In genomic region chr2:229921892-229922448, GRCh38 we compare ENCODE assay signal across 1 cellular context.
A peak's percentile ranks its signal among the peaks of the same experiment; 100 is the strongest.
TF ChIP-seq lines count a peak whose summit lies in the region.

TSS of gene TRIP12 (minus strand) at chr2:229922009. CDS start at chr2:229880079, 41,930 bp downstream.

TF ChIP-seq in HepG2, 621 proteins besides CTCF, POLR2A, EP300 and RAD21 (continued from another document and continues in another):
- TF ChIP-seq ZBTB44 (CRISPR knock-in tag; IDR thresholded peaks at IDR 0.05): 0 out of 2 replicates have a peak, but pooled peaks have one; percentile 79
- TF ChIP-seq GPN1 (CRISPR knock-in tag; IDR thresholded peaks at IDR 0.05; ENCODE audit: borderline replicate concordance): no peak
- TF ChIP-seq ZNF292 (CRISPR knock-in tag; IDR thresholded peaks at IDR 0.05; ENCODE audit: borderline replicate concordance, low read depth): no peak
- no peak; the same call in 1 of the 2 replicates for TF ChIP-seq ZNF790 (CRISPR knock-in tag; IDR thresholded peaks at IDR 0.05; ENCODE audit: borderline replicate concordance)
- TF ChIP-seq ZBTB20 (CRISPR knock-in tag; IDR thresholded peaks at IDR 0.05; ENCODE audit: borderline replicate concordance, low read depth): no peak
- peak; percentile 96 for TF ChIP-seq HNRNPK (IDR thresholded peaks at IDR 0.05; ENCODE audit: low read depth, low read length, poor library complexity, severe bottlenecking)
- peak; percentile 69 for TF ChIP-seq FOXA3 (CRISPR knock-in tag; IDR thresholded peaks at IDR 0.05)
- no peak for TF ChIP-seq ZNF441 (CRISPR knock-in tag; IDR thresholded peaks at IDR 0.05; ENCODE audit: borderline replicate concordance)
- no peak for TF ChIP-seq SRSF4 (IDR thresholded peaks at IDR 0.05; ENCODE audit: low read depth, low read length, poor library complexity, severe bottlenecking)
- TF ChIP-seq ZNF629 (CRISPR knock-in tag; conservative IDR thresholded peaks at IDR 0.05): no peak
- TF ChIP-seq ZBTB10 (CRISPR knock-in tag; IDR thresholded peaks at IDR 0.05; ENCODE audit: borderline replicate concordance): peak; percentile 82; the same call in 1 of the 2 replicates
- TF ChIP-seq TBP (CRISPR knock-in tag; IDR thresholded peaks at IDR 0.05): no peak
- TF ChIP-seq MEIS2 (CRISPR knock-in tag; IDR thresholded peaks at IDR 0.05): peak; percentile 33; the same call in 1 of the 2 replicates
- no peak; the same call in 1 of the 2 replicates for TF ChIP-seq ZSCAN12 (CRISPR knock-in tag; IDR thresholded peaks at IDR 0.05)
- no peak; the same call in 1 of the 2 replicates for TF ChIP-seq ZNF543 (CRISPR knock-in tag; IDR thresholded peaks at IDR 0.05)
- no peak for TF ChIP-seq CENPX (CRISPR knock-in tag; IDR thresholded peaks at IDR 0.05)
- TF ChIP-seq, protein P1, sequence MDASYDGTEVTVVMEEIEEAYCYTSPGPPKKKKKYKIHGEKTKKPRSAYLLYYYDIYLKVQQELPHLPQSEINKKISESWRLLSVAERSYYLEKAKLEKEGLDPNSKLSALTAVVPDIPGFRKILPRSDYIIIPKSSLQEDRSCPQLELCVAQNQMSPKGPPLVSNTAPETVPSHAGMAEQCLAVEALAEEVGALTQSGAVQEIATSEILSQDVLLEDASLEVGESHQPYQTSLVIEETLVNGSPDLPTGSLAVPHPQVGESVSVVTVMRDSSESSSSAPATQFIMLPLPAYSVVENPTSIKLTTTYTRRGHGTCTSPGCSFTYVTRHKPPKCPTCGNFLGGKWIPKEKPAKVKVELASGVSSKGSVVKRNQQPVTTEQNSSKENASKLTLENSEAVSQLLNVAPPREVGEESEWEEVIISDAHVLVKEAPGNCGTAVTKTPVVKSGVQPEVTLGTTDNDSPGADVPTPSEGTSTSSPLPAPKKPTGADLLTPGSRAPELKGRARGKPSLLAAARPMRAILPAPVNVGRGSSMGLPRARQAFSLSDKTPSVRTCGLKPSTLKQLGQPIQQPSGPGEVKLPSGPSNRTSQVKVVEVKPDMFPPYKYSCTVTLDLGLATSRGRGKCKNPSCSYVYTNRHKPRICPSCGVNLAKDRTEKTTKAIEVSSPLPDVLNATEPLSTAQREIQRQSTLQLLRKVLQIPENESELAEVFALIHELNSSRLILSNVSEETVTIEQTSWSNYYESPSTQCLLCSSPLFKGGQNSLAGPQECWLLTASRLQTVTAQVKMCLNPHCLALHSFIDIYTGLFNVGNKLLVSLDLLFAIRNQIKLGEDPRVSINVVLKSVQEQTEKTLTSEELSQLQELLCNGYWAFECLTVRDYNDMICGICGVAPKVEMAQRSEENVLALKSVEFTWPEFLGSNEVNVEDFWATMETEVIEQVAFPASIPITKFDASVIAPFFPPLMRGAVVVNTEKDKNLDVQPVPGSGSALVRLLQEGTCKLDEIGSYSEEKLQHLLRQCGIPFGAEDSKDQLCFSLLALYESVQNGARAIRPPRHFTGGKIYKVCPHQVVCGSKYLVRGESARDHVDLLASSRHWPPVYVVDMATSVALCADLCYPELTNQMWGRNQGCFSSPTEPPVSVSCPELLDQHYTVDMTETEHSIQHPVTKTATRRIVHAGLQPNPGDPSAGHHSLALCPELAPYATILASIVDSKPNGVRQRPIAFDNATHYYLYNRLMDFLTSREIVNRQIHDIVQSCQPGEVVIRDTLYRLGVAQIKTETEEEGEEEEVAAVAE (CRISPR knock-in tag; IDR thresholded peaks at IDR 0.05; ENCODE audit: borderline replicate concordance): no peak
- TF ChIP-seq SKIL (CRISPR knock-in tag; IDR thresholded peaks at IDR 0.05; ENCODE audit: borderline replicate concordance): no peak
- no peak for TF ChIP-seq ZMYM2 (CRISPR knock-in tag; IDR thresholded peaks at IDR 0.05)
- TF ChIP-seq, protein P2, sequence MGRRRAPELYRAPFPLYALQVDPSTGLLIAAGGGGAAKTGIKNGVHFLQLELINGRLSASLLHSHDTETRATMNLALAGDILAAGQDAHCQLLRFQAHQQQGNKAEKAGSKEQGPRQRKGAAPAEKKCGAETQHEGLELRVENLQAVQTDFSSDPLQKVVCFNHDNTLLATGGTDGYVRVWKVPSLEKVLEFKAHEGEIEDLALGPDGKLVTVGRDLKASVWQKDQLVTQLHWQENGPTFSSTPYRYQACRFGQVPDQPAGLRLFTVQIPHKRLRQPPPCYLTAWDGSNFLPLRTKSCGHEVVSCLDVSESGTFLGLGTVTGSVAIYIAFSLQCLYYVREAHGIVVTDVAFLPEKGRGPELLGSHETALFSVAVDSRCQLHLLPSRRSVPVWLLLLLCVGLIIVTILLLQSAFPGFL (CRISPR knock-in tag; IDR thresholded peaks at IDR 0.05): no peak
- peak; percentile 72; the same call in 1 of the 2 replicates for TF ChIP-seq ZNF768 (CRISPR knock-in tag; IDR thresholded peaks at IDR 0.05)
- TF ChIP-seq, protein P3, sequence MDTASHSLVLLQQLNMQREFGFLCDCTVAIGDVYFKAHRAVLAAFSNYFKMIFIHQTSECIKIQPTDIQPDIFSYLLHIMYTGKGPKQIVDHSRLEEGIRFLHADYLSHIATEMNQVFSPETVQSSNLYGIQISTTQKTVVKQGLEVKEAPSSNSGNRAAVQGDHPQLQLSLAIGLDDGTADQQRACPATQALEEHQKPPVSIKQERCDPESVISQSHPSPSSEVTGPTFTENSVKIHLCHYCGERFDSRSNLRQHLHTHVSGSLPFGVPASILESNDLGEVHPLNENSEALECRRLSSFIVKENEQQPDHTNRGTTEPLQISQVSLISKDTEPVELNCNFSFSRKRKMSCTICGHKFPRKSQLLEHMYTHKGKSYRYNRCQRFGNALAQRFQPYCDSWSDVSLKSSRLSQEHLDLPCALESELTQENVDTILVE (CRISPR knock-in tag; IDR thresholded peaks at IDR 0.05): peak; percentile 99
- TF ChIP-seq ZNF660 (CRISPR knock-in tag; IDR thresholded peaks at IDR 0.05; ENCODE audit: borderline replicate concordance, low read depth): no peak
- no peak for TF ChIP-seq STAG1 (CRISPR knock-in tag; IDR thresholded peaks at IDR 0.05)
- no peak for TF ChIP-seq FOXM1 (CRISPR knock-in tag; IDR thresholded peaks at IDR 0.05)
- TF ChIP-seq, protein P4, sequence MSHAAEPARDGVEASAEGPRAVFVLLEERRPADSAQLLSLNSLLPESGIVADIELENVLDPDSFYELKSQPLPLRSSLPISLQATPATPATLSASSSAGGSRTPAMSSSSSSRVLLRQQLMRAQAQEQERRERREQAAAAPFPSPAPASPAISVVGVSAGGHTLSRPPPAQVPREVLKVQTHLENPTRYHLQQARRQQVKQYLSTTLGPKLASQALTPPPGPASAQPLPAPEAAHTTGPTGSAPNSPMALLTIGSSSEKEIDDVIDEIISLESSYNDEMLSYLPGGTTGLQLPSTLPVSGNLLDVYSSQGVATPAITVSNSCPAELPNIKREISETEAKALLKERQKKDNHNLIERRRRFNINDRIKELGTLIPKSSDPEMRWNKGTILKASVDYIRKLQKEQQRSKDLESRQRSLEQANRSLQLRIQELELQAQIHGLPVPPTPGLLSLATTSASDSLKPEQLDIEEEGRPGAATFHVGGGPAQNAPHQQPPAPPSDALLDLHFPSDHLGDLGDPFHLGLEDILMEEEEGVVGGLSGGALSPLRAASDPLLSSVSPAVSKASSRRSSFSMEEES (CRISPR knock-in tag; IDR thresholded peaks at IDR 0.05): peak; percentile 25; the same call in 1 of the 2 replicates
- no peak for TF ChIP-seq REXO4 (CRISPR knock-in tag; IDR thresholded peaks at IDR 0.05; ENCODE audit: borderline replicate concordance)
- no peak for TF ChIP-seq PLRG1 (conservative IDR thresholded peaks at IDR 0.05)
- TF ChIP-seq, protein P5, sequence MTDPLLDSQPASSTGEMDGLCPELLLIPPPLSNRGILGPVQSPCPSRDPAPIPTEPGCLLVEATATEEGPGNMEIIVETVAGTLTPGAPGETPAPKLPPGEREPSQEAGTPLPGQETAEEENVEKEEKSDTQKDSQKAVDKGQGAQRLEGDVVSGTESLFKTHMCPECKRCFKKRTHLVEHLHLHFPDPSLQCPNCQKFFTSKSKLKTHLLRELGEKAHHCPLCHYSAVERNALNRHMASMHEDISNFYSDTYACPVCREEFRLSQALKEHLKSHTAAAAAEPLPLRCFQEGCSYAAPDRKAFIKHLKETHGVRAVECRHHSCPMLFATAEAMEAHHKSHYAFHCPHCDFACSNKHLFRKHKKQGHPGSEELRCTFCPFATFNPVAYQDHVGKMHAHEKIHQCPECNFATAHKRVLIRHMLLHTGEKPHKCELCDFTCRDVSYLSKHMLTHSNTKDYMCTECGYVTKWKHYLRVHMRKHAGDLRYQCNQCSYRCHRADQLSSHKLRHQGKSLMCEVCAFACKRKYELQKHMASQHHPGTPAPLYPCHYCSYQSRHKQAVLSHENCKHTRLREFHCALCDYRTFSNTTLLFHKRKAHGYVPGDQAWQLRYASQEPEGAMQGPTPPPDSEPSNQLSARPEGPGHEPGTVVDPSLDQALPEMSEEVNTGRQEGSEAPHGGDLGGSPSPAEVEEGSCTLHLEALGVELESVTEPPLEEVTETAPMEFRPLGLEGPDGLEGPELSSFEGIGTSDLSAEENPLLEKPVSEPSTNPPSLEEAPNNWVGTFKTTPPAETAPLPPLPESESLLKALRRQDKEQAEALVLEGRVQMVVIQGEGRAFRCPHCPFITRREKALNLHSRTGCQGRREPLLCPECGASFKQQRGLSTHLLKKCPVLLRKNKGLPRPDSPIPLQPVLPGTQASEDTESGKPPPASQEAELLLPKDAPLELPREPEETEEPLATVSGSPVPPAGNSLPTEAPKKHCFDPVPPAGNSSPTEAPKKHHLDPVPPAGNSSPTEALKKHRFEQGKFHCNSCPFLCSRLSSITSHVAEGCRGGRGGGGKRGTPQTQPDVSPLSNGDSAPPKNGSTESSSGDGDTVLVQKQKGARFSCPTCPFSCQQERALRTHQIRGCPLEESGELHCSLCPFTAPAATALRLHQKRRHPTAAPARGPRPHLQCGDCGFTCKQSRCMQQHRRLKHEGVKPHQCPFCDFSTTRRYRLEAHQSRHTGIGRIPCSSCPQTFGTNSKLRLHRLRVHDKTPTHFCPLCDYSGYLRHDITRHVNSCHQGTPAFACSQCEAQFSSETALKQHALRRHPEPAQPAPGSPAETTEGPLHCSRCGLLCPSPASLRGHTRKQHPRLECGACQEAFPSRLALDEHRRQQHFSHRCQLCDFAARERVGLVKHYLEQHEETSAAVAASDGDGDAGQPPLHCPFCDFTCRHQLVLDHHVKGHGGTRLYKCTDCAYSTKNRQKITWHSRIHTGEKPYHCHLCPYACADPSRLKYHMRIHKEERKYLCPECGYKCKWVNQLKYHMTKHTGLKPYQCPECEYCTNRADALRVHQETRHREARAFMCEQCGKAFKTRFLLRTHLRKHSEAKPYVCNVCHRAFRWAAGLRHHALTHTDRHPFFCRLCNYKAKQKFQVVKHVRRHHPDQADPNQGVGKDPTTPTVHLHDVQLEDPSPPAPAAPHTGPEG (CRISPR knock-in tag; IDR thresholded peaks at IDR 0.05): 0 out of 2 replicates have a peak, but pooled peaks have one; percentile 30
- TF ChIP-seq, protein P6, sequence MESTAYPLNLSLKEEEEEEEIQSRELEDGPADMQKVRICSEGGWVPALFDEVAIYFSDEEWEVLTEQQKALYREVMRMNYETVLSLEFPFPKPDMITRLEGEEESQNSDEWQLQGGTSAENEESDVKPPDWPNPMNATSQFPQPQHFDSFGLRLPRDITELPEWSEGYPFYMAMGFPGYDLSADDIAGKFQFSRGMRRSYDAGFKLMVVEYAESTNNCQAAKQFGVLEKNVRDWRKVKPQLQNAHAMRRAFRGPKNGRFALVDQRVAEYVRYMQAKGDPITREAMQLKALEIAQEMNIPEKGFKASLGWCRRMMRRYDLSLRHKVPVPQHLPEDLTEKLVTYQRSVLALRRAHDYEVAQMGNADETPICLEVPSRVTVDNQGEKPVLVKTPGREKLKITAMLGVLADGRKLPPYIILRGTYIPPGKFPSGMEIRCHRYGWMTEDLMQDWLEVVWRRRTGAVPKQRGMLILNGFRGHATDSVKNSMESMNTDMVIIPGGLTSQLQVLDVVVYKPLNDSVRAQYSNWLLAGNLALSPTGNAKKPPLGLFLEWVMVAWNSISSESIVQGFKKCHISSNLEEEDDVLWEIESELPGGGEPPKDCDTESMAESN (CRISPR knock-in tag; conservative IDR thresholded peaks at IDR 0.05): 0 out of 2 replicates have a peak, but pooled peaks have one; percentile 1
- TF ChIP-seq ZNF7 (CRISPR knock-in tag; IDR thresholded peaks at IDR 0.05): no peak
- no peak for TF ChIP-seq ZFP36L1 (CRISPR knock-in tag; IDR thresholded peaks at IDR 0.05)
